Comparison of ENCODE assay signal across 14 cellular contexts in the genomic region with DNA sequence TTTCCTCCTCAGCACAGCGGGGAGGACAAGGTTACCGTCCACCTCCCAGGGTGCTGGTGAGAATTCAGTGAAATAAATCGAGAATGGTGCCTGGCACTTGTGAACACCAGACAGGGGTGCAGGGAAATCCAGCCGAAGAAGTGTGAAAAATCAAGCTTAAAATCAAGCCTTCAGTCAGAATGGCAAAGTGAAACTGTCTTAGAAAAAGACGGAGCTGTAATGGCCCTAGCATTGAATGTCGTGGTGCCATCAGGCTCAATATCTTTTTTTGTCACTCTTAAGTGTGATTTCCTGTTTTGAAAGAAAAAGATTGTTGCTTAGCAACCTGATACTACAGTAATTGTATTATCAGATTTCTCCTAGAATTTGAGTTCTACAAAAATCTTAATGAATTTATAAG. TPM values are rescaled to one million over a fixed set of nuclear protein-coding genes. Genes with fewer than 3 reads are reported as not detected.
DNase-seq lines count a peak whose midpoint lies in the region; ATAC-seq and TF ChIP-seq lines count a peak whose summit lies in the region.
"Had no signal": no experiment of that assay in that cellular context is flagged by ENCODE, and none has a peak within 500 bp of the region (broad histone marks: within the 10 kb centered on the region; RNA-seq: fewer than 3 reads in every experiment).

No MANE protein-coding gene starts in this region.

- ATAC-seq in central memory CD8-positive, alpha-beta T cell (replicated peaks; ENCODE audit: extremely low read depth, poor library complexity, severe bottlenecking): peak; percentile 92
- ATAC-seq in stimulated activated naive CD8-positive, alpha-beta T cell treated with anti-CD3 and anti-CD28 coated beads, Interleukin-15, Interleukin-2, amounts not matched to agents 100 U/mL and 50 U/mL, for 24 hours: peak; percentile 55
- no peak for ATAC-seq in GM18517 (IDR thresholded peaks at IDR 0.05; ENCODE audit: unreplicated experiment)
- ATAC-seq: heart left ventricle had no signal

- peak overlapping the region; percentile 64 for H3K27ac Mint-ChIP-seq in activated CD4-positive, alpha-beta T cell treated with anti-CD3 and anti-CD28 coated beads, Interleukin-2, amount 10 ng/mL, durations not matched to agents 24 days and 14 days
- H3K27ac Mint-ChIP-seq in T-helper 2 cell treated with Interferon-gamma antibody and Interleukin-4, amounts not matched to agents 5 μg/mL and 100 μg/mL, for 36 hours: peak overlapping the region; percentile 88
- peak overlapping the region; percentile 99 for H3K27ac Mint-ChIP-seq in central memory CD8-positive, alpha-beta T cell (ENCODE audit: low read depth)
- H3K27ac Mint-ChIP-seq: endodermal cell had no signal

- 71% methylated on average over 6 of the region's 6 CpGs for WGBS in suprapubic skin

- intact Hi-C loops in activated CD4-positive, alpha-beta T cell treated with anti-CD3 and anti-CD28 coated beads, Interleukin-2, amount 10 ng/mL, durations not matched to agents 24 days and 14 days (cut with micrococcal nuclease): loop anchor here (2.0 kb wide), 1 partner anchor 19 kb away; no protein-coding TSS in a partner anchor

- DNase-seq in activated CD4-positive, alpha-beta T cell treated with anti-CD3 and anti-CD28 coated beads, Interleukin-2, amount 10 ng/mL, durations not matched to agents 24 days and 14 days: peak; percentile 73
- DNase-seq in activated CD4-positive, alpha-beta T cell treated with anti-CD3 and anti-CD28 coated beads for 1 hour: no peak
- DNase-seq in T-helper 2 cell treated with Interferon-gamma antibody and Interleukin-4, amounts not matched to agents 5 μg/mL and 100 μg/mL, for 36 hours (ENCODE audit: low spot score): no peak
- peak; percentile 32 to 73 for DNase-seq in central memory CD8-positive, alpha-beta T cell (ENCODE audit: low spot score in 2 of 2)
- DNase-seq in stimulated activated naive CD8-positive, alpha-beta T cell treated with anti-CD3 and anti-CD28 coated beads, Interleukin-15, Interleukin-2, amounts not matched to agents 100 U/mL and 50 U/mL, for 24 hours: no peak
- DNase-seq in SKM-1 treated with dmso at 0.1 percent for 144 hours (lab: John Stamatoyannopoulos, UW; ENCODE audit: unreplicated experiment) (no peak), suprapubic skin (ENCODE audit: low spot score in 2 of 2) (no peak)
- DNase-seq: EL, endodermal cell, heart left ventricle, lower lobe of right lung, NCI-H1417 treated with DMSO at 0.1 percent for 48 hours had no signal

- no peak overlapping the region for H3K4me3 ChIP-seq in suprapubic skin
- H3K4me3 ChIP-seq: lower lobe of right lung, thoracic aorta had no signal

- H3K4me3 Mint-ChIP-seq in activated CD4-positive, alpha-beta T cell treated with anti-CD3 and anti-CD28 coated beads, Interleukin-2, amount 10 ng/mL, durations not matched to agents 24 days and 14 days: peak overlapping the region; percentile 59
- H3K4me3 Mint-ChIP-seq in T-helper 2 cell treated with Interferon-gamma antibody and Interleukin-4, amounts not matched to agents 5 μg/mL and 100 μg/mL, for 36 hours: peak overlapping the region; percentile 69
- H3K4me3 Mint-ChIP-seq in central memory CD8-positive, alpha-beta T cell: peak overlapping the region; percentile 83
- H3K4me3 Mint-ChIP-seq: endodermal cell had no signal

- no peaks in the 10 kb centered on the region for H3K9me3 ChIP-seq in suprapubic skin
- H3K9me3 ChIP-seq: heart left ventricle, lower lobe of right lung, thoracic aorta had no signal

- no peak for TF ChIP-seq CTCF in suprapubic skin (IDR thresholded peaks at IDR 0.05)

- H3K36me3 Mint-ChIP-seq in activated CD4-positive, alpha-beta T cell treated with anti-CD3 and anti-CD28 coated beads, Interleukin-2, amount 10 ng/mL, durations not matched to agents 24 days and 14 days (ENCODE audit: low read depth): peaks cover 24% of the 10 kb centered on the region
- H3K36me3 Mint-ChIP-seq in T-helper 2 cell treated with Interferon-gamma antibody and Interleukin-4, amounts not matched to agents 5 μg/mL and 100 μg/mL, for 36 hours (ENCODE audit: low read depth): peaks cover 18% of the 10 kb centered on the region
- peaks cover 9% of the 10 kb centered on the region for H3K36me3 Mint-ChIP-seq in central memory CD8-positive, alpha-beta T cell (ENCODE audit: insufficient read depth)

- no peak for TF ChIP-seq EP300 in suprapubic skin (IDR thresholded peaks at IDR 0.05)

- no peaks in the 10 kb centered on the region for H3K27me3 ChIP-seq in suprapubic skin
- H3K27me3 ChIP-seq: heart left ventricle had no signal

- no peak overlapping the region for H3K27ac ChIP-seq in suprapubic skin
- H3K27ac ChIP-seq: lower lobe of right lung, thoracic aorta had no signal

- no peaks in the 10 kb centered on the region for H3K9me3 Mint-ChIP-seq in activated CD4-positive, alpha-beta T cell treated with anti-CD3 and anti-CD28 coated beads, Interleukin-2, amount 10 ng/mL, durations not matched to agents 24 days and 14 days
- no peaks in the 10 kb centered on the region for H3K9me3 Mint-ChIP-seq in T-helper 2 cell treated with Interferon-gamma antibody and Interleukin-4, amounts not matched to agents 5 μg/mL and 100 μg/mL, for 36 hours
- H3K9me3 Mint-ChIP-seq in central memory CD8-positive, alpha-beta T cell: no peaks in the 10 kb centered on the region
- H3K9me3 Mint-ChIP-seq: endodermal cell had no signal

- no peaks in the 10 kb centered on the region for H3K27me3 Mint-ChIP-seq in activated CD4-positive, alpha-beta T cell treated with anti-CD3 and anti-CD28 coated beads, Interleukin-2, amount 10 ng/mL, durations not matched to agents 24 days and 14 days
- no peaks in the 10 kb centered on the region for H3K27me3 Mint-ChIP-seq in T-helper 2 cell treated with Interferon-gamma antibody and Interleukin-4, amounts not matched to agents 5 μg/mL and 100 μg/mL, for 36 hours (ENCODE audit: low read depth)
- no peaks in the 10 kb centered on the region for H3K27me3 Mint-ChIP-seq in central memory CD8-positive, alpha-beta T cell

- H3K4me1 ChIP-seq in suprapubic skin: no peaks in the 10 kb centered on the region
- H3K4me1 ChIP-seq: lower lobe of right lung had no signal

- TF ChIP-seq POLR2A in suprapubic skin (IDR thresholded peaks at IDR 0.05): no peak

- H3K36me3 ChIP-seq in suprapubic skin: no peaks in the 10 kb centered on the region
- H3K36me3 ChIP-seq: heart left ventricle, lower lobe of right lung, thoracic aorta had no signal

- H3K4me1 Mint-ChIP-seq in activated CD4-positive, alpha-beta T cell treated with anti-CD3 and anti-CD28 coated beads, Interleukin-2, amount 10 ng/mL, durations not matched to agents 24 days and 14 days: peaks cover 7% of the 10 kb centered on the region
- peaks cover 18% of the 10 kb centered on the region for H3K4me1 Mint-ChIP-seq in T-helper 2 cell treated with Interferon-gamma antibody and Interleukin-4, amounts not matched to agents 5 μg/mL and 100 μg/mL, for 36 hours (ENCODE audit: low read depth)
- peaks cover 18% of the 10 kb centered on the region for H3K4me1 Mint-ChIP-seq in central memory CD8-positive, alpha-beta T cell

RNA-seq across cellular contexts. Expression of gene EDARADD, which starts 22.1 kb away (rescaled TPM):
- total RNA-seq in activated CD4-positive, alpha-beta T cell treated with anti-CD3 and anti-CD28 coated beads, Interleukin-2, amount 10 ng/mL, durations not matched to agents 24 days and 14 days: 32.0 and 32.6 TPM in 2 replicates
- total RNA-seq in suprapubic skin: 10 to 100 TPM in 1 of 4 donors, 1 to 10 TPM in 3; 5.5 to 10.1 (median 7.6) TPM

Comparison
In these comparisons a context has a peak if more than half of its experiments do, and no peak if none do; other contexts are left out.
1. DNase-seq: peak in activated CD4-positive, alpha-beta T cell treated with anti-CD3 and anti-CD28 coated beads, Interleukin-2, amount 10 ng/mL, durations not matched to agents 24 days and 14 days (single experiment) and central memory CD8-positive, alpha-beta T cell (2 of 2); none in activated CD4-positive, alpha-beta T cell treated with anti-CD3 and anti-CD28 coated beads for 1 hour (single experiment), T-helper 2 cell treated with Interferon-gamma antibody and Interleukin-4, amounts not matched to agents 5 μg/mL and 100 μg/mL, for 36 hours (single experiment), stimulated activated naive CD8-positive, alpha-beta T cell treated with anti-CD3 and anti-CD28 coated beads, Interleukin-15, Interleukin-2, amounts not matched to agents 100 U/mL and 50 U/mL, for 24 hours (single experiment), SKM-1 treated with dmso at 0.1 percent for 144 hours (single experiment) and suprapubic skin (0 of 2).
2. Peak in every context shown above with its lines, with median percentiles within 50 percentile points of each other: H3K27ac Mint-ChIP-seq and H3K4me3 Mint-ChIP-seq.